23 cellular contexts compared by ENCODE assay signal in the genomic region with DNA sequence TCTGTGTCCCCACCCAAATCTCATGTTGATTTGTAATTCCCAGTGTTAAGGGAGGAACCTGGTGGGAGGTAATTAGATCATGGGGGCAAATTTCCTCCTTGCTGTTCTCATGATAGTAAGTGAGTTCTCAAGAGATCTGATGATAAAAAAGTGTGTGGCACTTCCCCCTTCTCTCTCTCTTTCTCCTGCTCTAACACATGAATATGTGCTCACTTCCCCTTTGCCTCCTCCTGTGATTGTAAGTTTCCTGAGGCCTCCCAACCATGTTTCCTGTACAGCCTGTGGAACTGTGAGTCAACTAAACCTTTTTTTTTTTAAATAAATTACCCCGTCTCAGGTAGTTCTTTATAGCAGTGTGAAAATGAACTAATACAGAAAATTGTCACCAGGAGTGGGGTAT.
"Had no signal": no experiment of that assay in that cellular context is flagged by ENCODE, and none has a peak within 500 bp of the region (broad histone marks: within the 10 kb centered on the region; RNA-seq: fewer than 3 reads in every experiment).

No MANE protein-coding gene starts in this region.

- H3K27me3 ChIP-seq: foreskin keratinocyte, left lung, tibial nerve had no signal

- H3K4me3 ChIP-seq: left lung, tibial nerve had no signal

- H3K27ac ChIP-seq: foreskin keratinocyte, left lung, tibial nerve had no signal

- DNase-seq: activated CD4-positive, alpha-beta T cell treated with anti-CD3 and anti-CD28 coated beads, Interleukin-2, amount 50 U/mL, for 1 hour; activated CD8-positive, alpha-beta memory T cell treated with anti-CD3 and anti-CD28 coated beads for 24 hours; activated naive CD4-positive, alpha-beta T cell; activated naive CD8-positive, alpha-beta T cell treated with anti-CD3 and anti-CD28 coated beads, Interleukin-2, amount 50 U/mL, for 24 hours; aorta; effector memory CD4-positive, alpha-beta T cell; foreskin keratinocyte; glutamatergic neuron; hypothalamus; kidney; left lung; mammary epithelial cell; occipital lobe; right cardiac atrium; small intestine; stimulated activated CD4-positive, alpha-beta T cell treated with anti-CD3 and anti-CD28 coated beads, Interleukin-4, amount 100 ng/mL, for 4 hours; stimulated activated CD8-positive, alpha-beta memory T cell treated with anti-CD3 and anti-CD28 coated beads, Interleukin-4, amount 100 ng/mL, for 48 hours; stimulated activated naive CD4-positive, alpha-beta T cell treated with Interleukin-2 at 50 U/mL for 16 hours; substantia nigra had no signal

- H3K4me3 Mint-ChIP-seq: activated naive CD8-positive, alpha-beta T cell treated with anti-CD3 and anti-CD28 coated beads, Interleukin-2, amount 50 U/mL, for 24 hours; dendritic cell treated with granulocyte-macrophage colony-stimulating factor and Interleukin-4, amounts not matched to agents 40 ng/mL and 50 ng/mL, for 4 days; natural killer cell treated with Interleukin-12 subunit alpha and Interleukin-12 subunit beta and Interleukin-15 and Interleukin-18, amount 100 ng/mL, for 72 hours had no signal

- H3K27me3 Mint-ChIP-seq: activated naive CD8-positive, alpha-beta T cell treated with anti-CD3 and anti-CD28 coated beads, Interleukin-2, amount 50 U/mL, for 24 hours; dendritic cell treated with granulocyte-macrophage colony-stimulating factor and Interleukin-4, amounts not matched to agents 40 ng/mL and 50 ng/mL, for 4 days; natural killer cell treated with Interleukin-12 subunit alpha and Interleukin-12 subunit beta and Interleukin-15 and Interleukin-18, amount 100 ng/mL, for 72 hours had no signal

- H3K4me1 ChIP-seq: left lung, tibial nerve had no signal

- H3K36me3 ChIP-seq: left lung, tibial nerve had no signal

- H3K9me3 Mint-ChIP-seq: natural killer cell treated with Interleukin-12 subunit alpha and Interleukin-12 subunit beta and Interleukin-15 and Interleukin-18, amount 100 ng/mL, for 72 hours had no signal

- ATAC-seq: activated CD4-positive, CD25-positive, alpha-beta regulatory T cell treated with anti-CD3 and anti-CD28 coated beads, Interleukin-2, amount 50 U/mL, for 24 hours; activated naive CD8-positive, alpha-beta T cell treated with anti-CD3 and anti-CD28 coated beads, Interleukin-2, amount 50 U/mL, for 24 hours; foreskin keratinocyte; left lung; natural killer cell treated with Interleukin-12 subunit alpha and Interleukin-12 subunit beta and Interleukin-15 and Interleukin-18, amount 100 ng/mL, for 72 hours; right cardiac atrium had no signal

- H3K4me1 Mint-ChIP-seq: activated naive CD8-positive, alpha-beta T cell treated with anti-CD3 and anti-CD28 coated beads, Interleukin-2, amount 50 U/mL, for 24 hours had no signal

- H3K27ac Mint-ChIP-seq: activated naive CD8-positive, alpha-beta T cell treated with anti-CD3 and anti-CD28 coated beads, Interleukin-2, amount 50 U/mL, for 24 hours; dendritic cell treated with granulocyte-macrophage colony-stimulating factor and Interleukin-4, amounts not matched to agents 40 ng/mL and 50 ng/mL, for 4 days; natural killer cell treated with Interleukin-12 subunit alpha and Interleukin-12 subunit beta and Interleukin-15 and Interleukin-18, amount 100 ng/mL, for 72 hours had no signal

- H3K36me3 Mint-ChIP-seq: natural killer cell treated with Interleukin-12 subunit alpha and Interleukin-12 subunit beta and Interleukin-15 and Interleukin-18, amount 100 ng/mL, for 72 hours had no signal
